13 cellular contexts compared by ENCODE assay signal in the genomic region with DNA sequence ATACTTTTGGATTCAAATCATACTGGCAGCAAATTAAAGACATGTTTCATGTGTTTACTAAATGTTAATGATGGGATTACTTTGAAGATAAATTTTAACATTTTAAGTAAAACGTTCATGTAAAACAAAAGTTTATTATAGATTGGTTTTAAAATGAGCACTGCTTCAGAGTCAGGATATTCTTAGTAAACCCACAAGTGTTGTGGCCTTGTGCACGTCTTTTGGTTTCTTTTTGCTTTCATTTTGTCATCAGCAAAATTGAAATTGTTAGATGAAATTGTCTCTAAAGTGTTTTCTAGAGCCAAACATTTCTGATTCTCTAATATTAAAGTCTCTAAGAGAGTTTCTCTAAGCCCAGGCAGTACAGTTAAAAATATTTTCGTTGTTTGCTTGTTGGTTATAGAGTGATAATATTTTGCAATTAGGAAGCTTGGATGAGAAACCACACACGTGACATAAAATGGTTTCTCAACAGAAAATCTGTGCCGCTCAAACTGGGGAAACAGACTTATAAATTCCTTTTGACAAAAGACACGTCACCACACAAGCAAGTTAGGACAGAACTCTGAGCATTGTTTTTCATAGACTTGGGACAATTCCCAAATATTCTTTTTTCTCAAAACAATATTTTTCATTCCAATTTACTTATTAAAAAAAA.
A peak's percentile ranks its signal among the peaks of the same experiment; 100 is the strongest.
DNase-seq lines count a peak whose midpoint lies in the region; ATAC-seq and TF ChIP-seq lines count a peak whose summit lies in the region.
"Had no signal": no experiment of that assay in that cellular context is flagged by ENCODE, and none has a peak within 500 bp of the region (broad histone marks: within the 10 kb centered on the region; RNA-seq: fewer than 3 reads in every experiment).

No MANE protein-coding gene starts in this region.

- WGBS in esophagus squamous epithelium, 2 donors, result 14 to 33% methylated on average over 6 of the region's 6 CpGs
- WGBS in prostate gland, result 19% methylated on average over 6 of the region's 6 CpGs

- H2AFZ ChIP-seq in KMS-11 (ENCODE audit: low read depth), result no peak overlapping the region

- H3K4me1 ChIP-seq in KMS-11 (ENCODE audit: low read depth, poor library complexity, severe bottlenecking), result peaks cover 45% of the 10 kb centered on the region
- peaks cover 12 to 79% (median 34%) of the 10 kb centered on the region in 3 donors for H3K4me1 ChIP-seq in esophagus squamous epithelium
- no peaks in the 10 kb centered on the region for H3K4me1 ChIP-seq in prostate gland (replicated peaks)

- no peaks in the 10 kb centered on the region for H4K20me1 ChIP-seq in KMS-11 (ENCODE audit: insufficient read depth)

- peak overlapping the region; percentile 51 for H3K4me2 ChIP-seq in KMS-11

- H3K27ac ChIP-seq in KMS-11 (peak overlapping the region; percentile 8; the same call in 1 of the 2 replicates), esophagus squamous epithelium (peak overlapping the region; percentile 61 to 85 (median 77)), prostate gland (peak overlapping the region; percentile 67)
- H3K27ac ChIP-seq: HL-60 had no signal

- DNase-seq in AG10803 (ENCODE audit: low read depth) (peak; percentile 90), esophagus squamous epithelium (lab: John Stamatoyannopoulos, UW) (no peak), prostate gland (ENCODE audit: low spot score) (peak; percentile 72), OCI-M2 (lab: John Stamatoyannopoulos, UW; ENCODE audit: unreplicated experiment) (no peak), NCI-H1436 treated with DMSO at 0.1 percent for 48 hours (lab: John Stamatoyannopoulos, UW) (no peak), NCI-H2029 (lab: John Stamatoyannopoulos, UW) (no peak)
- DNase-seq: activated CD4-positive, alpha-beta memory T cell treated with anti-CD3 and anti-CD28 coated beads, Interleukin-2, amount 10 ng/mL, durations not matched to agents 7 days and 5 days; activated gamma-delta T cell; NCI-H446 treated with DMSO at 0.1 percent for 48 hours; stimulated activated CD4-positive, alpha-beta T cell treated with anti-CD3 and anti-CD28 coated beads, Interleukin-15, amount 100 ng/mL, for 24 hours had no signal

- no peaks in the 10 kb centered on the region for H3K36me3 ChIP-seq in KMS-11 (ENCODE audit: insufficient read depth)
- H3K36me3 ChIP-seq in esophagus squamous epithelium, result no peaks in the 10 kb centered on the region
- H3K36me3 ChIP-seq in prostate gland, result no peaks in the 10 kb centered on the region

- no peak for TF ChIP-seq POLR2A in esophagus squamous epithelium (IDR thresholded peaks at IDR 0.05)
- no peak for TF ChIP-seq POLR2A in prostate gland (IDR thresholded peaks at IDR 0.05)

- no peak for ATAC-seq in HG03439 (IDR thresholded peaks at IDR 0.05; ENCODE audit: unreplicated experiment)

- no peaks in the 10 kb centered on the region for H3K27me3 ChIP-seq in KMS-11 (ENCODE audit: insufficient read depth, low read depth)
- no peaks in the 10 kb centered on the region for H3K27me3 ChIP-seq in esophagus squamous epithelium
- no peaks in the 10 kb centered on the region for H3K27me3 ChIP-seq in prostate gland (replicated peaks; ENCODE audit: insufficient read depth)

- peaks cover 52% of the 10 kb centered on the region for H3K79me2 ChIP-seq in KMS-11 (ENCODE audit: insufficient read depth, low read depth)

- TF ChIP-seq CTCF in AG10803 (conservative IDR thresholded peaks at IDR 0.05; ENCODE audit: low read length), result no peak
- TF ChIP-seq CTCF in KMS-11 (conservative IDR thresholded peaks at IDR 0.05; ENCODE audit: low read depth, low read length), result no peak
- TF ChIP-seq CTCF in esophagus squamous epithelium (IDR thresholded peaks at IDR 0.05), result no peak
- TF ChIP-seq CTCF in prostate gland (IDR thresholded peaks at IDR 0.05), result no peak

- intact Hi-C loops in esophagus squamous epithelium (cut with DNase I) (no loop called here), prostate gland (cut with DNase I) (no loop called here)

- H3K4me3 ChIP-seq in AG10803 (ENCODE audit: low read length), result peak overlapping the region; percentile 39
- no peak overlapping the region for H3K4me3 ChIP-seq in KMS-11 (IDR thresholded peaks at IDR 0.05; ENCODE audit: insufficient read depth, low read depth, low read length)
- peak overlapping the region in 3 of 4 donors; percentile 13 to 46 (median 18) for H3K4me3 ChIP-seq in esophagus squamous epithelium
- no peak overlapping the region for H3K4me3 ChIP-seq in prostate gland

- 0 out of 2 replicates have a peak overlapping the region, but pooled peaks have one; percentile 11 for H3K9ac ChIP-seq in KMS-11

- H3K9me3 ChIP-seq in esophagus squamous epithelium, result no peaks in the 10 kb centered on the region
- no peaks in the 10 kb centered on the region for H3K9me3 ChIP-seq in prostate gland

Comparison
In these comparisons a context has a peak if more than half of its experiments do, and no peak if none do; other contexts are left out.
1. DNase-seq: peak in AG10803 (single experiment) and prostate gland (single experiment); none in esophagus squamous epithelium (single experiment), OCI-M2 (single experiment), NCI-H1436 treated with DMSO at 0.1 percent for 48 hours (single experiment) and NCI-H2029 (single experiment).
2. H3K4me3 ChIP-seq: peak in AG10803 (single experiment) and esophagus squamous epithelium (3 of 4); none in KMS-11 (single experiment) and prostate gland (0 of 2).
3. H3K27ac ChIP-seq: peak in every context shown above with its lines; median percentile 77 in esophagus squamous epithelium; 67 in prostate gland; 8 in KMS-11.